Comparison of ENCODE assay signal across 2 cellular contexts in genomic region chr2:105121417-105121816, GRCh38.
TF ChIP-seq lines count a peak whose summit lies in the region.

No MANE protein-coding gene starts in this region.

TF ChIP-seq in IMR-90, 13 proteins besides CTCF, POLR2A, EP300 and RAD21:
- TF ChIP-seq USF2 (IDR thresholded peaks at IDR 0.05; ENCODE audit: low read depth, low read length), result no peak
- peak; percentile 88 for TF ChIP-seq MAFK (IDR thresholded peaks at IDR 0.05; ENCODE audit: low read depth, low read length)

TF ChIP-seq in H1, 55 proteins besides CTCF, POLR2A, EP300 and RAD21 (continued from another document):
- peak; percentile 84 for TF ChIP-seq MAFK (IDR thresholded peaks at IDR 0.05; ENCODE audit: low read depth, low read length)
